ENCODE assay signal across 18 cellular contexts in genomic region chr2:105882920-105883319, GRCh38.
A peak's percentile ranks its signal among the peaks of the same experiment; 100 is the strongest.
DNase-seq lines count a peak whose midpoint lies in the region; ATAC-seq and TF ChIP-seq lines count a peak whose summit lies in the region.
"Had no signal": no experiment of that assay in that cellular context is flagged by ENCODE, and none has a peak within 500 bp of the region (broad histone marks: within the 10 kb centered on the region; RNA-seq: fewer than 3 reads in every experiment).

No MANE protein-coding gene starts in this region.

- H3K27me3 ChIP-seq in CD4-positive, alpha-beta T cell (ENCODE audit: control insufficient read depth, insufficient read depth, low read length), result no peaks in the 10 kb centered on the region
- H3K27me3 ChIP-seq in mesendoderm (ENCODE audit: insufficient read depth, low read length, poor library complexity), result no peaks in the 10 kb centered on the region
- H3K27me3 ChIP-seq: BLaER1 had no signal

- H3K27ac ChIP-seq in CD4-positive, alpha-beta T cell (ENCODE audit: low read depth, low read length), result no peak overlapping the region
- no peak overlapping the region for H3K27ac ChIP-seq in mesendoderm (ENCODE audit: low read depth, low read length)
- H3K27ac ChIP-seq: BLaER1, GM23248 had no signal

- no peaks in the 10 kb centered on the region for H3K9me3 Mint-ChIP-seq in CD4-positive, alpha-beta T cell
- peaks cover 11% of the 10 kb centered on the region for H3K9me3 Mint-ChIP-seq in activated naive CD8-positive, alpha-beta T cell treated with anti-CD3 and anti-CD28 coated beads, Interleukin-2, amount 50 U/mL, for 24 hours
- H3K9me3 Mint-ChIP-seq in neural crest cell (no peaks in the 10 kb centered on the region), Calu3 (ENCODE audit: low read depth, unreplicated experiment) (no peaks in the 10 kb centered on the region)

- H3K27ac Mint-ChIP-seq in CD4-positive, alpha-beta T cell, result peak overlapping the region; percentile 66
- peak overlapping the region; percentile 53 for H3K27ac Mint-ChIP-seq in activated naive CD8-positive, alpha-beta T cell treated with anti-CD3 and anti-CD28 coated beads, Interleukin-2, amount 50 U/mL, for 24 hours
- peak overlapping the region; percentile 66 for H3K27ac Mint-ChIP-seq in neural crest cell (ENCODE audit: unreplicated experiment)
- H3K27ac Mint-ChIP-seq in Calu3 (ENCODE audit: unreplicated experiment), result no peak overlapping the region

- no peak overlapping the region for H4K5ac ChIP-seq in mesendoderm (ENCODE audit: low read length)

- ATAC-seq in CD4-positive, alpha-beta T cell (ENCODE audit: poor library complexity), result no peak
- no peak for ATAC-seq in activated naive CD8-positive, alpha-beta T cell treated with anti-CD3 and anti-CD28 coated beads, Interleukin-2, amount 50 U/mL, for 24 hours
- ATAC-seq in GM18907 (IDR thresholded peaks at IDR 0.05; ENCODE audit: unreplicated experiment), result no peak
- ATAC-seq: Right ventricle myocardium inferior had no signal

- no peak overlapping the region for H3K18ac ChIP-seq in mesendoderm (ENCODE audit: low read length)

- POLR2A ChIA-PET in CD4-positive, alpha-beta T cell (lab: Charles Lee), result no interaction called here

- H3K36me3 Mint-ChIP-seq in CD4-positive, alpha-beta T cell (ENCODE audit: low read depth), result peaks cover 96% of the 10 kb centered on the region
- H3K36me3 Mint-ChIP-seq in activated naive CD8-positive, alpha-beta T cell treated with anti-CD3 and anti-CD28 coated beads, Interleukin-2, amount 50 U/mL, for 24 hours (ENCODE audit: low read depth), result peaks cover 81% of the 10 kb centered on the region
- H3K36me3 Mint-ChIP-seq in neural crest cell (ENCODE audit: low read depth), result peaks cover 38% of the 10 kb centered on the region
- H3K36me3 Mint-ChIP-seq in Calu3 (ENCODE audit: insufficient read depth, unreplicated experiment), result peaks cover 14% of the 10 kb centered on the region

- no peak overlapping the region for H2BK5ac ChIP-seq in mesendoderm (ENCODE audit: low read length)

- no peak overlapping the region for H3K4me3 ChIP-seq in mesendoderm (ENCODE audit: low read length)
- H3K4me3 ChIP-seq: BLaER1, GM23248, HAP-1 had no signal

- peaks cover 83% of the 10 kb centered on the region for H3K4me1 Mint-ChIP-seq in CD4-positive, alpha-beta T cell (ENCODE audit: low read depth)
- H3K4me1 Mint-ChIP-seq in activated naive CD8-positive, alpha-beta T cell treated with anti-CD3 and anti-CD28 coated beads, Interleukin-2, amount 50 U/mL, for 24 hours, result peaks cover 87% of the 10 kb centered on the region
- H3K4me1 Mint-ChIP-seq in neural crest cell, result peaks cover 39% of the 10 kb centered on the region
- peaks cover 29% of the 10 kb centered on the region for H3K4me1 Mint-ChIP-seq in Calu3 (ENCODE audit: low read depth, unreplicated experiment)

- TF ChIP-seq CTCF in CD4-positive, alpha-beta T cell (IDR thresholded peaks at IDR 0.05), result no peak
- TF ChIP-seq CTCF in neural crest cell (conservative IDR thresholded peaks at IDR 0.05), result no peak
- TF ChIP-seq CTCF in Calu3 (IDR thresholded peaks at IDR 0.05; ENCODE audit: unreplicated experiment), result no peak

- intact Hi-C loops in CD4-positive, alpha-beta T cell (cut with DNase I, micrococcal nuclease), result no loop called here
- intact Hi-C loops in Calu3 (cut with micrococcal nuclease; ENCODE audit: unreplicated experiment), result loop anchor here (5.0 kb wide), 1 partner anchor 136 kb away; no protein-coding TSS in a partner anchor

- H3K36me3 ChIP-seq in mesendoderm (ENCODE audit: control insufficient read depth, insufficient read depth, low read length), result no peaks in the 10 kb centered on the region
- H3K36me3 ChIP-seq: HAP-1 had no signal

- no TSS peak for BruUV-seq in Calu3 (replicated peaks; lab: Mats Ljungman, UMichigan)

- DNase-seq in CD4-positive, alpha-beta T cell, result no peak
- DNase-seq in DMS79 treated with DMSO at 0.1 percent for 48 hours (lab: John Stamatoyannopoulos, UW) (peak; percentile 73), neural crest cell (ENCODE audit: low read depth, low spot score) (no peak), nucleus accumbens (lab: John Stamatoyannopoulos, UW) (no peak), mesendoderm (no peak), Calu3 (no peak)
- no peak for DNase-seq in activated naive CD8-positive, alpha-beta T cell treated with anti-CD3 and anti-CD28 coated beads, Interleukin-2, amount 50 U/mL, for 24 hours
- DNase-seq: GDM1; GM23248; IMR-90; NCI-H2171 treated with DMSO at 0.1 percent for 48 hours; NCI-H510A; NCI-H748 treated with DMSO at 0.1 percent for 48 hours; NK-92 treated with Interleukin-12 subunit alpha and Interleukin-12 subunit beta, amount 100 ng/mL, for 24 hours had no signal

- no CpG with 5 or more reads among the region's 7 CpGs for WGBS in mesendoderm (ENCODE audit: extremely low coverage, insufficient coverage, low lambda C conversion rate)

- no peak overlapping the region for H3K4me3 Mint-ChIP-seq in CD4-positive, alpha-beta T cell
- no peak overlapping the region for H3K4me3 Mint-ChIP-seq in activated naive CD8-positive, alpha-beta T cell treated with anti-CD3 and anti-CD28 coated beads, Interleukin-2, amount 50 U/mL, for 24 hours
- H3K4me3 Mint-ChIP-seq in neural crest cell (no peak overlapping the region), Calu3 (ENCODE audit: low read depth, unreplicated experiment) (no peak overlapping the region)

- no peak overlapping the region for H2AK5ac ChIP-seq in mesendoderm (ENCODE audit: low read length)

- no peak overlapping the region for H3K4ac ChIP-seq in mesendoderm (ENCODE audit: low read depth, low read length)

- H4K8ac ChIP-seq in mesendoderm (ENCODE audit: low read depth, low read length), result no peak overlapping the region

- H3K79me1 ChIP-seq in mesendoderm (ENCODE audit: low read length), result peaks cover 17% of the 10 kb centered on the region

- CTCF ChIA-PET in CD4-positive, alpha-beta T cell (lab: Charles Lee), result no interaction called here
- CTCF ChIA-PET in Calu3 (lab: Charles Lee), result no interaction called here

- H3K4me1 ChIP-seq in mesendoderm (ENCODE audit: control insufficient read depth, low read depth, low read length), result no peaks in the 10 kb centered on the region

- no peaks in the 10 kb centered on the region for H3K9me3 ChIP-seq in CD4-positive, alpha-beta T cell (ENCODE audit: control insufficient read depth, low read length)
- H3K9me3 ChIP-seq: HAP-1 had no signal

- H2BK15ac ChIP-seq in mesendoderm (replicated peaks; ENCODE audit: low read depth), result no peak overlapping the region

- H3K9ac ChIP-seq in mesendoderm (ENCODE audit: low read length), result no peak overlapping the region
- H3K9ac ChIP-seq: BLaER1, GM23248 had no signal

- no peak overlapping the region for H3K23ac ChIP-seq in mesendoderm (ENCODE audit: low read length)

- H3K27me3 Mint-ChIP-seq in CD4-positive, alpha-beta T cell, result no peaks in the 10 kb centered on the region
- no peaks in the 10 kb centered on the region for H3K27me3 Mint-ChIP-seq in activated naive CD8-positive, alpha-beta T cell treated with anti-CD3 and anti-CD28 coated beads, Interleukin-2, amount 50 U/mL, for 24 hours
- peaks cover 11% of the 10 kb centered on the region for H3K27me3 Mint-ChIP-seq in neural crest cell (ENCODE audit: low read depth)
- no peaks in the 10 kb centered on the region for H3K27me3 Mint-ChIP-seq in Calu3 (ENCODE audit: unreplicated experiment)

- H2BK120ac ChIP-seq in mesendoderm (ENCODE audit: low read depth, low read length), result no peak overlapping the region

- no peak overlapping the region for H3K4me2 ChIP-seq in mesendoderm (ENCODE audit: low read length)
- H3K4me2 ChIP-seq: BLaER1 had no signal

- H3K79me2 ChIP-seq in mesendoderm (ENCODE audit: control insufficient read depth, insufficient read depth, low read length), result peaks cover 17% of the 10 kb centered on the region

- H3K56ac ChIP-seq in mesendoderm (ENCODE audit: low read length), result no peak overlapping the region
